In genomic region chr15:80839764-80840130, GRCh38 we compare ENCODE assay signal across 14 cellular contexts.
"Had no signal": no experiment of that assay in that cellular context is flagged by ENCODE, and none has a peak within 500 bp of the region (broad histone marks: within the 10 kb centered on the region; RNA-seq: fewer than 3 reads in every experiment).

No MANE protein-coding gene starts in this region.

- H3K9ac ChIP-seq: parathyroid adenoma had no signal

- DNase-seq: effector memory CD8-positive, alpha-beta T cell; foreskin keratinocyte; kidney; naive thymus-derived CD4-positive, alpha-beta T cell; nephron progenitor cell; stimulated activated CD4-positive, alpha-beta T cell treated with anti-CD3 and anti-CD28 coated beads, Interleukin-2, amount 100 ng/mL, for 48 hours; stimulated activated naive CD8-positive, alpha-beta T cell treated with anti-CD3 and anti-CD28 coated beads, Interleukin-15, Interleukin-2, amounts not matched to agents 100 U/mL and 50 U/mL, for 24 hours; tibial artery; upper lobe of right lung had no signal

- FAIRE-seq: kidney had no signal

- H3K79me2 ChIP-seq: parathyroid adenoma had no signal

- H3K4me1 ChIP-seq: upper lobe of right lung had no signal

- H3K27me3 ChIP-seq: foreskin keratinocyte, tibial artery, upper lobe of right lung, vagina had no signal

- H3K4me2 ChIP-seq: smooth muscle cell had no signal

- H2AFZ ChIP-seq: parathyroid adenoma had no signal

- H3K27ac ChIP-seq: foreskin keratinocyte, parathyroid adenoma, upper lobe of right lung, vagina had no signal

- H3K9me3 ChIP-seq: tibial artery, upper lobe of right lung, vagina had no signal

- ATAC-seq: effector memory CD8-positive, alpha-beta T cell; foreskin keratinocyte; left cardiac atrium; naive thymus-derived CD4-positive, alpha-beta T cell; right cardiac atrium; stimulated activated naive CD8-positive, alpha-beta T cell treated with anti-CD3 and anti-CD28 coated beads, Interleukin-15, Interleukin-2, amounts not matched to agents 100 U/mL and 50 U/mL, for 24 hours had no signal

- H3K4me3 ChIP-seq: smooth muscle cell, tibial artery, upper lobe of right lung, vagina had no signal

- H3K36me3 ChIP-seq: tibial artery, upper lobe of right lung, vagina had no signal
